Comparison of ENCODE assay signal across 8 cellular contexts in the genomic region with DNA sequence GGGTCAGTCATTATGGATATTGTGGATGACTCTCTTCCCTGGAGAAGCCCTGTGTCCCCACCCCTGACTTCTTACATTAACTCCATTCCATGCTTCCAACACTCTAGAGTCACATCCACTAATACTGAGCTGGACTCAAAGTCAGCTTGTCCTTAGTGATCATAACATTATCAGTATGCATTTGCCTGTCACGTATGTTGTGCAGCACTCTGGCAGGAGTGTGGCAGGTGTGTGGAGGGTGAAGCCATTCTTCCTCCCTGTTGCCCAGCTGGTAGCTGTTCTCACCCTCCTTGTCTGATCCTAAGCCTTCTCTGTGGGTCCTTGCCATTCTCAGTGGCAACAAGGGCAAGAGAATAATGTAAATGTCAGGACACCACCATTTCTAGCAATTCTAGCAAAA.
"Had no signal": no experiment of that assay in that cellular context is flagged by ENCODE, and none has a peak within 500 bp of the region (broad histone marks: within the 10 kb centered on the region; RNA-seq: fewer than 3 reads in every experiment).

No MANE protein-coding gene starts in this region.

- DNase-seq: IMR-90, KBM-7, KG1 had no signal

- H3K4me3 ChIP-seq: K562 had no signal

- H3K27ac Mint-ChIP-seq: IgD-negative memory B cell had no signal

- H3K27ac ChIP-seq: HL-60 had no signal

- H3K4me3 Mint-ChIP-seq: IgD-negative memory B cell had no signal

- H3K4me1 Mint-ChIP-seq: IgD-negative memory B cell had no signal

- FAIRE-seq: HepG2, HTR-8/SVneo, K562 had no signal

- ATAC-seq: HepG2 had no signal

- H3K36me3 Mint-ChIP-seq: IgD-negative memory B cell had no signal

- H3K9me3 Mint-ChIP-seq: IgD-negative memory B cell had no signal
